In the genomic region with DNA sequence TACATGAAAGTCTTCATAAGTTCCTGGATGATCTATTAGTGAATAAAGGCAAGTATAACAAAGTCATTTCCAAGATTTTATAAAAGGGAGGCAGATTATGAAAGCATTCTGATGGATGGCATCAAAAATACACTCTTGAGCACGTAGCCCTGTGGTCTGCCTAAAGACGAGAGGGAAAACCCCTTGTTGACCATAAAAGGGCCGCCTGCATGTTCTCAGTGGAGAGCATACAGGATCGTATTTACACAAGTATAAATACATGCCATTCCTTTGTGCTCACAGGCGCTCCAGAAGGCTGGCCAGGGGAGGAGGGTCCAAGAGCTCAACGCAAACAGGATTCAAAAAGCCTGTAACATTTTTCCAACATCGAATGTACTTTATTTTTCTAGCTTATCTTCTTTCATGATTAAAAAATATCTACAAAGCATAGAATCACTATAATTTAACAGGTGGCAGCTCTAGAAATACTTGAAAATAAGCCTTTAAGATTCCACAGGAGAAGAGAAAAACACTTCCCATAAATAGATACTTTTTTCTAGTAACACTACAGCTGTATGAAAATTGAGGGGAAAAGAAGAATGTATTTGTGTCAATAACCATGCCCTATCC, we compare ENCODE assay signal across 8 cellular contexts. TPM values are rescaled to one million over a fixed set of nuclear protein-coding genes. Genes with fewer than 3 reads are reported as not detected.
DNase-seq lines count a peak whose midpoint lies in the region; ATAC-seq, FAIRE-seq and TF ChIP-seq lines count a peak whose summit lies in the region.

No MANE protein-coding gene starts in this region.

- H3K36me3 ChIP-seq in endothelial cell of umbilical vein (ENCODE audit: control insufficient read depth in 2 of 2, extremely low read depth in 1 of 2, insufficient read depth in 2 of 2, low read length in 2 of 2) (no peaks in the 10 kb centered on the region), neural progenitor cell (no peaks in the 10 kb centered on the region)

- no peak for TF ChIP-seq POLR2A in endothelial cell of umbilical vein (IDR thresholded peaks at IDR 0.05; ENCODE audit: low read depth, low read length)

- peak; percentile 56 for FAIRE-seq in endothelial cell of umbilical vein (lab: Jason Lieb, UNC)

- H3K4me1 Mint-ChIP-seq in neural progenitor cell: peaks cover 46% of the 10 kb centered on the region

- TF ChIP-seq CTCF in endothelial cell of umbilical vein (IDR thresholded peaks at IDR 0.05; ENCODE audit: extremely low read depth in 1 of 2, insufficient read depth in 1 of 2, low read depth in 1 of 2, low read length in 2 of 2): no peak
- TF ChIP-seq CTCF in neural progenitor cell (IDR thresholded peaks at IDR 0.05): no peak

- ATAC-seq in HG02642 (IDR thresholded peaks at IDR 0.05; ENCODE audit: poor library complexity, unreplicated experiment) (no peak), GM18517 (IDR thresholded peaks at IDR 0.05; ENCODE audit: unreplicated experiment) (no peak)
- ATAC-seq in stimulated activated naive CD8-positive, alpha-beta T cell treated with anti-CD3 and anti-CD28 coated beads, Interleukin-15, Interleukin-2, amounts not matched to agents 100 U/mL and 50 U/mL, for 24 hours: no peak

- peak overlapping the region; percentile 6 for H3K27ac ChIP-seq in endothelial cell of umbilical vein (ENCODE audit: insufficient read depth, low read depth, low read length)
- H3K27ac ChIP-seq in neural progenitor cell: no peak overlapping the region

- DNase-seq in DMS53 treated with DMSO at 0.1 percent for 48 hours (lab: John Stamatoyannopoulos, UW; ENCODE audit: unreplicated experiment): peak; percentile 78
- DNase-seq in NCI-H446 treated with DMSO at 0.1 percent for 48 hours (lab: John Stamatoyannopoulos, UW): peak; percentile 77
- DNase-seq in endothelial cell of umbilical vein (ENCODE audit: low read depth, low spot score): peak; percentile 88
- peak; percentile 71 for DNase-seq in neural progenitor cell (ENCODE audit: low spot score)
- DNase-seq in GM03348 (ENCODE audit: low spot score): no peak
- no peak for DNase-seq in stimulated activated naive CD8-positive, alpha-beta T cell treated with anti-CD3 and anti-CD28 coated beads, Interleukin-15, Interleukin-2, amounts not matched to agents 100 U/mL and 50 U/mL, for 24 hours

- no peaks in the 10 kb centered on the region for H3K9me1 ChIP-seq in endothelial cell of umbilical vein (replicated peaks; ENCODE audit: control insufficient read depth, extremely low read depth, insufficient read depth, low read length)

- CTCF ChIA-PET in endothelial cell of umbilical vein (lab: Charles Lee): interaction anchor here (1.0 to 1.9 kb wide), 4 partner anchors 10 to 467 kb away, joined by 3 to 7 read pairs (median 4); no protein-coding TSS in a partner anchor

- POLR2A ChIA-PET in endothelial cell of umbilical vein (lab: Charles Lee): no interaction called here

- H3K27ac Mint-ChIP-seq in neural progenitor cell: peak overlapping the region; percentile 99

- intact Hi-C loops in endothelial cell of umbilical vein (cut with micrococcal nuclease): no loop called here

- H3F3A ChIP-seq in neural progenitor cell (ENCODE audit: low read depth): no peaks in the 10 kb centered on the region

- H3K9ac ChIP-seq in endothelial cell of umbilical vein (replicated peaks; ENCODE audit: extremely low read depth, insufficient read depth, low read length) (peak overlapping the region; percentile 19), neural progenitor cell (no peak overlapping the region)

- TSS peak; percentile 35 for BruUV-seq in endothelial cell of umbilical vein (replicated peaks; lab: Mats Ljungman, UMichigan)

- H3K4me3 Mint-ChIP-seq in neural progenitor cell: peak overlapping the region; percentile 4

- H2AFZ ChIP-seq in endothelial cell of umbilical vein (ENCODE audit: low read depth, low read length) (peak overlapping the region; percentile 52), neural progenitor cell (replicated peaks) (no peak overlapping the region)

- dilution Hi-C loops in endothelial cell of umbilical vein (cut with MboI; ENCODE audit: extremely low pct_ligation_motif_present, low sequenced_read_pairs): no loop called here

- H3K27me3 ChIP-seq in endothelial cell of umbilical vein (ENCODE audit: control insufficient read depth in 2 of 2, insufficient read depth in 2 of 2, low read length in 2 of 2): no peaks in the 10 kb centered on the region
- H3K27me3 ChIP-seq in neural progenitor cell: no peaks in the 10 kb centered on the region

- H3K4me3 ChIP-seq in endothelial cell of umbilical vein (replicated peaks in 1 of 3; ENCODE audit: insufficient read depth in 1 of 3, low read depth in 1 of 3, low read length in 3 of 3) (no peak overlapping the region), neural progenitor cell (no peak overlapping the region)

- peaks cover 2% of the 10 kb centered on the region for H3K79me2 ChIP-seq in endothelial cell of umbilical vein (ENCODE audit: control insufficient read depth, insufficient read depth, low read length)
- H3K79me2 ChIP-seq in neural progenitor cell (ENCODE audit: low read depth): no peaks in the 10 kb centered on the region

- H3K4me2 ChIP-seq in endothelial cell of umbilical vein (ENCODE audit: insufficient read depth, low read length) (peak overlapping the region; percentile 60), neural progenitor cell (peak overlapping the region; percentile 46)

- no peaks in the 10 kb centered on the region for H3K36me3 Mint-ChIP-seq in neural progenitor cell

- H3K27me3 Mint-ChIP-seq in neural progenitor cell (ENCODE audit: insufficient read depth, low read depth): no peaks in the 10 kb centered on the region

- H3K4me1 ChIP-seq in endothelial cell of umbilical vein (ENCODE audit: control insufficient read depth, extremely low read depth, insufficient read depth, low read length): peaks cover 31% of the 10 kb centered on the region
- peaks cover 13% of the 10 kb centered on the region for H3K4me1 ChIP-seq in neural progenitor cell

- H3K9me3 ChIP-seq in endothelial cell of umbilical vein (replicated peaks; ENCODE audit: control insufficient read depth, insufficient read depth, low read length) (no peaks in the 10 kb centered on the region), neural progenitor cell (ENCODE audit: low read depth) (no peaks in the 10 kb centered on the region)

- no peaks in the 10 kb centered on the region for H3K9me3 Mint-ChIP-seq in neural progenitor cell

- no peaks in the 10 kb centered on the region for H4K20me1 ChIP-seq in endothelial cell of umbilical vein (replicated peaks; ENCODE audit: control insufficient read depth, extremely low read depth, insufficient read depth, low read length)
- H4K20me1 ChIP-seq in neural progenitor cell (ENCODE audit: low read depth): no peaks in the 10 kb centered on the region

TF ChIP-seq in endothelial cell of umbilical vein, 7 proteins besides CTCF, POLR2A, EP300 and RAD21:
- no peak for TF ChIP-seq MYC (IDR thresholded peaks at IDR 0.05; ENCODE audit: low read depth, low read length)

RNA-seq across cellular contexts. Expression of gene PDGFC, which starts 29.6 kb away (rescaled TPM):
- total RNA-seq in endothelial cell of umbilical vein: 5.3 and 6.7 TPM in 2 replicates
- 1.9 and 2.7 TPM in 2 replicates for polyA plus RNA-seq in endothelial cell of umbilical vein
- polyA plus RNA-seq in endothelial cell of umbilical vein (2011; cell fraction: cytosol; rRNA removed): 3.2 and 3.4 TPM in 2 replicates
- 5.7 and 6.3 TPM in 2 replicates for polyA plus RNA-seq in endothelial cell of umbilical vein (2011; cell fraction: nucleus; rRNA removed)
- polyA plus RNA-seq in endothelial cell of umbilical vein (2012): 9.2 and 15.9 TPM in 2 replicates
- 10.5 and 17.8 TPM in 2 replicates for polyA minus RNA-seq in endothelial cell of umbilical vein
- not detected for polyA minus RNA-seq in endothelial cell of umbilical vein (2011; cell fraction: cytosol; rRNA and poly(A)+ RNA removed)
- 25.2 and 29.9 TPM in 2 replicates for polyA minus RNA-seq in endothelial cell of umbilical vein (2011; cell fraction: nucleus; rRNA and poly(A)+ RNA removed)
- 2.5 and 4.7 TPM in 2 replicates for total RNA-seq in neural progenitor cell (ENCODE audit: low replicate concordance)

Comparison
In these comparisons a context has a peak if more than half of its experiments do, and no peak if none do; other contexts are left out.
1. DNase-seq: peak in DMS53 treated with DMSO at 0.1 percent for 48 hours (single experiment), NCI-H446 treated with DMSO at 0.1 percent for 48 hours (single experiment), endothelial cell of umbilical vein (single experiment) and neural progenitor cell (single experiment); none in GM03348 (single experiment) and stimulated activated naive CD8-positive, alpha-beta T cell treated with anti-CD3 and anti-CD28 coated beads, Interleukin-15, Interleukin-2, amounts not matched to agents 100 U/mL and 50 U/mL, for 24 hours (single experiment).